In genomic region chr2:73754332-73754731, GRCh38 we compare ENCODE assay signal across 15 cellular contexts. TPM values are rescaled to one million over a fixed set of nuclear protein-coding genes. Genes with fewer than 3 reads are reported as not detected.
"Had no signal": no experiment of that assay in that cellular context is flagged by ENCODE, and none has a peak within 500 bp of the region (broad histone marks: within the 10 kb centered on the region; RNA-seq: fewer than 3 reads in every experiment).

No MANE protein-coding gene starts in this region.

RNA-seq across cellular contexts. Expression of gene C2orf78, which starts 29.7 kb away (rescaled TPM):
- total RNA-seq: activated CD4-positive, alpha-beta memory T cell treated with anti-CD3 and anti-CD28 coated beads, Interleukin-2, amount 10 ng/mL, durations not matched to agents 7 days and 5 days; activated CD4-positive, alpha-beta T cell treated with anti-CD3 and anti-CD28 coated beads, Interleukin-2, amount 10 ng/mL, durations not matched to agents 24 days and 14 days; activated CD8-positive, alpha-beta memory T cell treated with anti-CD3 and anti-CD28 coated beads, Interleukin-2, amount 10 ng/mL, durations not matched to agents 7 days and 5 days; activated CD8-positive, alpha-beta T cell treated with anti-CD3 and anti-CD28 coated beads, Interleukin-2, amount 10 ng/mL, durations not matched to agents 7 days and 5 days; activated naive CD4-positive, alpha-beta T cell treated with anti-CD3 and anti-CD28 coated beads, Interleukin-2, amount 50 U/mL, for 72 hours; activated naive CD8-positive, alpha-beta T cell treated with anti-CD3 and anti-CD28 coated beads, Interleukin-2, amount 10 ng/mL, durations not matched to agents 7 days and 5 days; activated T-helper 2 cell treated with anti-CD3 and anti-CD28 coated beads, Interferon-gamma antibody, Interleukin-2, Interleukin-4, amounts not matched to agents 10 μg/mL and 5 μg/mL and 100 μg/mL, durations not matched to agents 14 hours and 24 hours and 36 hours; ascending aorta; body of pancreas; breast epithelium; cardiac septum; cerebellum; T-cell; T-helper 1 cell treated with Interleukin-12 subunit alpha and Interleukin-12 subunit beta and Interleukin-4 antibody, amounts not matched to agents 30 ng/mL and 1 ng/mL, for 36 hours had no signal
- polyA plus RNA-seq: adipose tissue had no signal
